Comparison of ENCODE assay signal across 14 cellular contexts in the genomic region with DNA sequence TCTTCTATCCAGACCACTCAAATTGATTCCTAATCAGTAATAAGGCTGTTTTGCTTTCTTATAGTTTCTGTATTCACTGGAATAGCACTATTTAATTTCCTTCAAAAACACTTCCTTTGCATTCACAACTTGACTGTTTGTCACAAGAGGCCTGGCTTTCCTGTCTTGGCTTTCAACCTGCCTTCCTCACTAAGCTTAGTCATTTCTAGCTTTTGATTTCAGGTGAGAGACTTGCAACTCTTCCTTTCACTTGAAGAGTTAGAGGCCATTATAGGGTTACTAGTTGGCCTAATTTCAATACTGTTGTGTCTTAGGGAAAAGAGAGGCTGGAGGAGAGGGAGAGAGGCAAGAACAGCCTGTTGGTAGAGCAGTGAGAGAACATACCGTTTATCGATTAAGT. TPM values are rescaled to one million over a fixed set of nuclear protein-coding genes. Genes with fewer than 3 reads are reported as not detected.
DNase-seq lines count a peak whose midpoint lies in the region; ATAC-seq, FAIRE-seq and TF ChIP-seq lines count a peak whose summit lies in the region.
"Had no signal": no experiment of that assay in that cellular context is flagged by ENCODE, and none has a peak within 500 bp of the region (broad histone marks: within the 10 kb centered on the region; RNA-seq: fewer than 3 reads in every experiment).

No MANE protein-coding gene starts in this region.

- no peak for TF ChIP-seq CTCF in type B pancreatic cell (conservative IDR thresholded peaks at IDR 0.05)
- TF ChIP-seq CTCF in MCF 10A (IDR thresholded peaks at IDR 0.05; ENCODE audit: unreplicated experiment), result no peak

- ATAC-seq in GM18498 (IDR thresholded peaks at IDR 0.05; ENCODE audit: unreplicated experiment) (peak; percentile 75), GM18909 (IDR thresholded peaks at IDR 0.05; ENCODE audit: poor library complexity, unreplicated experiment) (peak; percentile 63), HG02571 (IDR thresholded peaks at IDR 0.05; ENCODE audit: unreplicated experiment) (peak; percentile 68), HG03565 (IDR thresholded peaks at IDR 0.05; ENCODE audit: unreplicated experiment) (peak; percentile 64), HG03342 (IDR thresholded peaks at IDR 0.05; ENCODE audit: unreplicated experiment) (no peak)
- ATAC-seq: Panc1 had no signal

- CTCF ChIA-PET in MCF 10A (lab: Yijun Ruan, JAX), result interaction anchor here (0.9 kb wide), 1 partner anchor 9 kb away, joined by 3 read pairs; no protein-coding TSS in a partner anchor

- DNase-seq in type B pancreatic cell (ENCODE audit: extremely low spot score, unreplicated experiment) (no peak), MCF 10A (ENCODE audit: unreplicated experiment) (no peak), HTR-8/SVneo (ENCODE audit: insufficient read length, low spot score) (no peak)
- DNase-seq: mesendoderm, NCI-H2171 treated with DMSO at 0.1 percent for 48 hours, occipital lobe, T1000 had no signal

- H3K4me1 Mint-ChIP-seq in type B pancreatic cell (ENCODE audit: unreplicated experiment), result peaks cover 4% of the 10 kb centered on the region
- H3K4me1 Mint-ChIP-seq in MCF 10A (ENCODE audit: insufficient read depth, unreplicated experiment), result no peaks in the 10 kb centered on the region
- H3K4me1 Mint-ChIP-seq: central memory CD8-positive, alpha-beta T cell had no signal

- BruUV-seq in MCF 10A (replicated peaks; lab: Mats Ljungman, UMichigan), result no TSS peak

- POLR2A ChIA-PET in MCF 10A (lab: Yijun Ruan, JAX), result interaction anchor here (0.6 kb wide), 1 partner anchor 38 kb away, joined by 3 read pairs; no protein-coding TSS in a partner anchor

- H3K27ac Mint-ChIP-seq in type B pancreatic cell (no peak overlapping the region), MCF 10A (ENCODE audit: low read depth, unreplicated experiment) (no peak overlapping the region)

- H3K9me3 Mint-ChIP-seq in type B pancreatic cell (peaks cover 5% of the 10 kb centered on the region), MCF 10A (ENCODE audit: unreplicated experiment) (no peaks in the 10 kb centered on the region)
- H3K9me3 Mint-ChIP-seq: central memory CD8-positive, alpha-beta T cell had no signal

- no peak for FAIRE-seq in HTR-8/SVneo (lab: Jason Lieb, UNC)

- intact Hi-C loops in MCF 10A (cut with micrococcal nuclease), result no loop called here

- H3K27me3 Mint-ChIP-seq in type B pancreatic cell (no peaks in the 10 kb centered on the region), MCF 10A (ENCODE audit: insufficient read depth, unreplicated experiment) (no peaks in the 10 kb centered on the region)

- H3K36me3 Mint-ChIP-seq in type B pancreatic cell, result peaks cover 15% of the 10 kb centered on the region
- no peaks in the 10 kb centered on the region for H3K36me3 Mint-ChIP-seq in MCF 10A (ENCODE audit: insufficient read depth, unreplicated experiment)

- no peak overlapping the region for H3K4me3 Mint-ChIP-seq in type B pancreatic cell
- no peak overlapping the region for H3K4me3 Mint-ChIP-seq in MCF 10A (ENCODE audit: unreplicated experiment)
- H3K4me3 Mint-ChIP-seq: central memory CD8-positive, alpha-beta T cell had no signal

RNA-seq across cellular contexts. Expression of gene SACS, which starts 47.0 kb away (rescaled TPM):
- total RNA-seq in type B pancreatic cell (ENCODE audit: low replicate concordance) (17.0 and 49.6 TPM in 2 replicates), MCF 10A (2022) (17.6 and 21.1 TPM in 2 replicates)
